36 cellular contexts compared by ENCODE assay signal in the genomic region with DNA sequence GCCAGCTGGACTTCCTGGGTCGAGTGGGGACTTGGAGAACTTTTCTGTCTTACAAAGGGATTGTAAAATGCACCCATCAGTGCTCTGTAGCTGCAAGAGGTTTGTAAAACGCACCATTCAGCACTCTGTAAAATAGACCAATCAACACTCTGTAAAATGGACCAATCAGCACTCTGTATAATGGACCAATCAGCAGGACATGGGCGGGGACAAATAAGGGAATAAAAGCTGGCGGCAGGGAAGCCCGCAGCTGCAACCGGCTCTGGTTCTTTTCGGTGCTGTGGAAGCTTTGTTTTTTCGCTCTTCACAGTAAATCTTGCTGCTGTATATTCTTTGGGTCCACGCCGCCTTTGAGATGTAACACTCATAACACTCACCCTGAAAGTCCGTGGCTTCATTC.
"Had no signal": no experiment of that assay in that cellular context is flagged by ENCODE, and none has a peak within 500 bp of the region (broad histone marks: within the 10 kb centered on the region; RNA-seq: fewer than 3 reads in every experiment).

No MANE protein-coding gene starts in this region.

- H3K27ac ChIP-seq: ascending aorta, cardiac muscle cell, VCaP had no signal

- H3K27me3 ChIP-seq: ascending aorta, cardiac muscle cell had no signal

- H3K36me3 ChIP-seq: ascending aorta, cardiac muscle cell had no signal

- H3K27me3 Mint-ChIP-seq: activated CD4-positive, alpha-beta memory T cell treated with anti-CD3 and anti-CD28 coated beads, Interleukin-2, amount 10 ng/mL, durations not matched to agents 7 days and 5 days; activated CD4-positive, alpha-beta T cell treated with anti-CD3 and anti-CD28 coated beads for 36 hours; activated CD4-positive, alpha-beta T cell treated with anti-CD3 and anti-CD28 coated beads, Interleukin-2, amount 10 ng/mL, durations not matched to agents 7 days and 5 days; activated CD8-positive, alpha-beta memory T cell treated with anti-CD3 and anti-CD28 coated beads, Interleukin-2, amount 10 ng/mL, durations not matched to agents 7 days and 5 days; activated naive CD4-positive, alpha-beta T cell treated with anti-CD3 and anti-CD28 coated beads, Interleukin-2, amount 50 U/mL, for 24 hours; activated naive CD8-positive, alpha-beta T cell; activated naive CD8-positive, alpha-beta T cell treated with anti-CD3 and anti-CD28 coated beads, Interleukin-2, amount 10 ng/mL, durations not matched to agents 7 days and 5 days; activated naive CD8-positive, alpha-beta T cell treated with anti-CD3 and anti-CD28 coated beads, Interleukin-2, amount 50 U/mL, for 24 hours; activated T-cell treated with anti-CD3 and anti-CD28 coated beads, Interleukin-2, amount 50 U/mL, for 24 hours; central memory CD8-positive, alpha-beta T cell had no signal

- H3K4me3 Mint-ChIP-seq: activated CD4-positive, alpha-beta memory T cell treated with anti-CD3 and anti-CD28 coated beads, Interleukin-2, amount 10 ng/mL, durations not matched to agents 7 days and 5 days; activated CD4-positive, alpha-beta T cell treated with anti-CD3 and anti-CD28 coated beads for 36 hours; activated CD4-positive, alpha-beta T cell treated with anti-CD3 and anti-CD28 coated beads, Interleukin-2, amount 10 ng/mL, durations not matched to agents 7 days and 5 days; activated CD8-positive, alpha-beta memory T cell treated with anti-CD3 and anti-CD28 coated beads, Interleukin-2, amount 10 ng/mL, durations not matched to agents 7 days and 5 days; activated CD8-positive, alpha-beta T cell treated with anti-CD3 and anti-CD28 coated beads, Interleukin-2, amount 10 ng/mL, durations not matched to agents 7 days and 5 days; activated naive CD4-positive, alpha-beta T cell treated with anti-CD3 and anti-CD28 coated beads, Interleukin-2, amount 50 U/mL, for 24 hours; activated naive CD8-positive, alpha-beta T cell; activated naive CD8-positive, alpha-beta T cell treated with anti-CD3 and anti-CD28 coated beads, Interleukin-2, amount 10 ng/mL, durations not matched to agents 7 days and 5 days; activated naive CD8-positive, alpha-beta T cell treated with anti-CD3 and anti-CD28 coated beads, Interleukin-2, amount 50 U/mL, for 24 hours; activated T-cell treated with anti-CD3 and anti-CD28 coated beads, Interleukin-2, amount 50 U/mL, for 24 hours; brain; central memory CD8-positive, alpha-beta T cell; T-helper 1 cell treated with Interleukin-12 subunit alpha and Interleukin-12 subunit beta and Interleukin-4 antibody, amounts not matched to agents 30 μg/mL and 1 μg/mL, for 36 hours; T-helper 2 cell treated with Interferon-gamma antibody and Interleukin-4, amounts not matched to agents 5 μg/mL and 100 μg/mL, for 36 hours had no signal

- DNase-seq: activated CD4-positive, alpha-beta memory T cell treated with anti-CD3 and anti-CD28 coated beads, Interleukin-2, amount 10 ng/mL, durations not matched to agents 7 days and 5 days; activated CD4-positive, alpha-beta T cell treated with anti-CD3 and anti-CD28 coated beads for 1 hour; activated CD4-positive, alpha-beta T cell treated with anti-CD3 and anti-CD28 coated beads for 36 hours; activated CD4-positive, alpha-beta T cell treated with anti-CD3 and anti-CD28 coated beads for 48 hours; activated CD4-positive, alpha-beta T cell treated with anti-CD3 and anti-CD28 coated beads, Interleukin-2, amount 10 ng/mL, durations not matched to agents 7 days and 5 days; activated CD4-positive, alpha-beta T cell treated with anti-CD3 and anti-CD28 coated beads, Interleukin-2, amount 50 U/mL, for 48 hours; activated CD4-positive, CD25-positive, alpha-beta regulatory T cell; activated CD8-positive, alpha-beta memory T cell treated with anti-CD3 and anti-CD28 coated beads for 24 hours; activated CD8-positive, alpha-beta memory T cell treated with anti-CD3 and anti-CD28 coated beads, Interleukin-2, amount 10 ng/mL, durations not matched to agents 7 days and 5 days; activated CD8-positive, alpha-beta memory T cell treated with anti-CD3 and anti-CD28 coated beads, Interleukin-2, amount 50 U/mL, for 48 hours; activated CD8-positive, alpha-beta T cell treated with anti-CD3 and anti-CD28 coated beads, Interleukin-2, amount 10 ng/mL, durations not matched to agents 7 days and 5 days; activated effector memory CD4-positive, alpha-beta T cell treated with Interleukin-2 at 50 U/mL for 16 hours; activated gamma-delta T cell; activated naive CD4-positive, alpha-beta T cell treated with Interleukin-2 at 50 U/mL for 16 hours; activated naive CD8-positive, alpha-beta T cell treated with anti-CD3 and anti-CD28 coated beads, Interleukin-2, amount 10 ng/mL, durations not matched to agents 7 days and 5 days; activated naive CD8-positive, alpha-beta T cell treated with anti-CD3 and anti-CD28 coated beads, Interleukin-2, amount 50 U/mL, for 24 hours; activated T-cell treated with anti-CD3 and anti-CD28 coated beads, Interleukin-2, amount 50 U/mL, for 24 hours; activated T-cell treated with anti-CD3 and anti-CD28 coated beads, Interleukin-2, amount 50 U/mL, for 48 hours; amygdala; anterior cingulate cortex; caudate nucleus; cerebellar nuclear complex; T-helper 1 cell; T-helper 2 cell; T-helper 9 cell had no signal

- H3K4me1 Mint-ChIP-seq: activated CD4-positive, alpha-beta memory T cell treated with anti-CD3 and anti-CD28 coated beads, Interleukin-2, amount 10 ng/mL, durations not matched to agents 7 days and 5 days; activated CD4-positive, alpha-beta T cell treated with anti-CD3 and anti-CD28 coated beads for 36 hours; activated CD4-positive, alpha-beta T cell treated with anti-CD3 and anti-CD28 coated beads, Interleukin-2, amount 10 ng/mL, durations not matched to agents 7 days and 5 days; activated CD8-positive, alpha-beta memory T cell treated with anti-CD3 and anti-CD28 coated beads, Interleukin-2, amount 10 ng/mL, durations not matched to agents 7 days and 5 days; activated naive CD4-positive, alpha-beta T cell treated with anti-CD3 and anti-CD28 coated beads, Interleukin-2, amount 50 U/mL, for 24 hours; activated naive CD8-positive, alpha-beta T cell treated with anti-CD3 and anti-CD28 coated beads, Interleukin-2, amount 10 ng/mL, durations not matched to agents 7 days and 5 days; activated naive CD8-positive, alpha-beta T cell treated with anti-CD3 and anti-CD28 coated beads, Interleukin-2, amount 50 U/mL, for 24 hours; central memory CD8-positive, alpha-beta T cell had no signal

- H3K9me3 ChIP-seq: ascending aorta had no signal

- H3K36me3 Mint-ChIP-seq: activated CD8-positive, alpha-beta memory T cell treated with anti-CD3 and anti-CD28 coated beads, Interleukin-2, amount 10 ng/mL, durations not matched to agents 7 days and 5 days; activated naive CD4-positive, alpha-beta T cell treated with anti-CD3 and anti-CD28 coated beads, Interleukin-2, amount 50 U/mL, for 24 hours; activated naive CD8-positive, alpha-beta T cell; activated naive CD8-positive, alpha-beta T cell treated with anti-CD3 and anti-CD28 coated beads, Interleukin-2, amount 10 ng/mL, durations not matched to agents 7 days and 5 days; brain had no signal

- ATAC-seq: activated CD4-positive, alpha-beta T cell treated with anti-CD3 and anti-CD28 coated beads for 36 hours; activated CD4-positive, CD25-positive, alpha-beta regulatory T cell treated with anti-CD3 and anti-CD28 coated beads, Interleukin-2, amount 50 U/mL, for 24 hours; activated CD8-positive, alpha-beta memory T cell treated with anti-CD3 and anti-CD28 coated beads, Interleukin-2, amount 10 ng/mL, durations not matched to agents 7 days and 5 days; activated CD8-positive, alpha-beta T cell treated with anti-CD3 and anti-CD28 coated beads, Interleukin-2, amount 10 ng/mL, durations not matched to agents 7 days and 5 days; activated naive CD8-positive, alpha-beta T cell treated with anti-CD3 and anti-CD28 coated beads, Interleukin-2, amount 50 U/mL, for 24 hours had no signal

- H3K4me3 ChIP-seq: ascending aorta, cardiac muscle cell had no signal

- H3K27ac Mint-ChIP-seq: activated CD4-positive, alpha-beta memory T cell treated with anti-CD3 and anti-CD28 coated beads, Interleukin-2, amount 10 ng/mL, durations not matched to agents 7 days and 5 days; activated CD4-positive, alpha-beta T cell treated with anti-CD3 and anti-CD28 coated beads for 36 hours; activated CD4-positive, alpha-beta T cell treated with anti-CD3 and anti-CD28 coated beads, Interleukin-2, amount 10 ng/mL, durations not matched to agents 7 days and 5 days; activated CD8-positive, alpha-beta memory T cell treated with anti-CD3 and anti-CD28 coated beads, Interleukin-2, amount 10 ng/mL, durations not matched to agents 7 days and 5 days; activated CD8-positive, alpha-beta T cell treated with anti-CD3 and anti-CD28 coated beads, Interleukin-2, amount 10 ng/mL, durations not matched to agents 7 days and 5 days; activated naive CD4-positive, alpha-beta T cell treated with anti-CD3 and anti-CD28 coated beads, Interleukin-2, amount 50 U/mL, for 24 hours; activated naive CD8-positive, alpha-beta T cell; activated naive CD8-positive, alpha-beta T cell treated with anti-CD3 and anti-CD28 coated beads, Interleukin-2, amount 10 ng/mL, durations not matched to agents 7 days and 5 days; activated naive CD8-positive, alpha-beta T cell treated with anti-CD3 and anti-CD28 coated beads, Interleukin-2, amount 50 U/mL, for 24 hours; activated T-cell treated with anti-CD3 and anti-CD28 coated beads, Interleukin-2, amount 50 U/mL, for 24 hours; activated T-helper 2 cell treated with anti-CD3 and anti-CD28 coated beads, Interferon-gamma antibody, Interleukin-2, Interleukin-4, amounts not matched to agents 10 μg/mL and 5 μg/mL and 100 μg/mL, durations not matched to agents 14 hours and 24 hours and 36 hours; brain; T-helper 1 cell treated with Interleukin-12 subunit alpha and Interleukin-12 subunit beta and Interleukin-4 antibody, amounts not matched to agents 30 μg/mL and 1 μg/mL, for 36 hours; T-helper 2 cell treated with Interferon-gamma antibody and Interleukin-4, amounts not matched to agents 5 μg/mL and 100 μg/mL, for 36 hours had no signal
